ENCODE assay signal across 1 cellular context in genomic region chr14:58272589-58273372, GRCh38.
TF ChIP-seq lines count a peak whose summit lies in the region.

No MANE protein-coding gene starts in this region.

TF ChIP-seq in SK-N-SH treated with all-trans-retinoic acid at 6 μM for 48 hours, 23 proteins besides CTCF, POLR2A, EP300 and RAD21 (continued from another document):
- TF ChIP-seq TSHZ2 (CRISPR knock-in tag; IDR thresholded peaks at IDR 0.05) (no peak), TOX (CRISPR knock-in tag; IDR thresholded peaks at IDR 0.05; ENCODE audit: borderline replicate concordance) (no peak), CSRNP3 (CRISPR knock-in tag; IDR thresholded peaks at IDR 0.05) (no peak), PPARA (CRISPR knock-in tag; IDR thresholded peaks at IDR 0.05; ENCODE audit: borderline replicate concordance) (no peak), OSR1 (CRISPR knock-in tag; IDR thresholded peaks at IDR 0.05) (no peak), CSDC2 (CRISPR knock-in tag; IDR thresholded peaks at IDR 0.05) (no peak), ZNF565 (CRISPR knock-in tag; conservative IDR thresholded peaks at IDR 0.05; ENCODE audit: low read depth) (no peak), ARNTL (CRISPR knock-in tag; IDR thresholded peaks at IDR 0.05; ENCODE audit: borderline replicate concordance, low read depth) (no peak)
